1 cellular context compared by ENCODE assay signal in genomic region chr1:110003747-110004428, GRCh38.
TF ChIP-seq lines count a peak whose summit lies in the region.

No MANE protein-coding gene starts in this region.

TF ChIP-seq in HepG2, 621 proteins besides CTCF, POLR2A, EP300 and RAD21 (continued from another document and continues in another):
- TF ChIP-seq MYNN (CRISPR knock-in tag; IDR thresholded peaks at IDR 0.05; ENCODE audit: low read depth) (no peak), ZNF772 (CRISPR knock-in tag; IDR thresholded peaks at IDR 0.05) (no peak), ZSCAN5A (CRISPR knock-in tag; IDR thresholded peaks at IDR 0.05; ENCODE audit: borderline replicate concordance) (no peak), ZNF629 (CRISPR knock-in tag; conservative IDR thresholded peaks at IDR 0.05) (no peak), CREB1 (IDR thresholded peaks at IDR 0.05) (no peak), CREB1 (CRISPR knock-in tag; IDR thresholded peaks at IDR 0.05) (0 out of 2 replicates have a peak, but pooled peaks have one; percentile 23), IKZF5 (CRISPR knock-in tag; IDR thresholded peaks at IDR 0.05) (no peak), ZFYVE20 (CRISPR knock-in tag; IDR thresholded peaks at IDR 0.05; ENCODE audit: borderline replicate concordance, low read depth) (no peak), ZNF737 (CRISPR knock-in tag; IDR thresholded peaks at IDR 0.05; ENCODE audit: borderline replicate concordance) (no peak), ZNF44 (CRISPR knock-in tag; IDR thresholded peaks at IDR 0.05) (no peak), ATF3 (CRISPR knock-in tag; IDR thresholded peaks at IDR 0.05) (peak; percentile 59; the same call in 1 of the 2 replicates), ZNF781 (CRISPR knock-in tag; IDR thresholded peaks at IDR 0.05; ENCODE audit: borderline replicate concordance, not compliant biosample characterization) (no peak), ZC3H13 (CRISPR knock-in tag; IDR thresholded peaks at IDR 0.05) (no peak), GATA4 (IDR thresholded peaks at IDR 0.05; ENCODE audit: borderline replicate concordance, low read depth) (no peak), ZMYM2 (CRISPR knock-in tag; IDR thresholded peaks at IDR 0.05) (no peak), CAMTA2 (CRISPR knock-in tag; IDR thresholded peaks at IDR 0.05; ENCODE audit: borderline replicate concordance) (no peak), ZNF766 (CRISPR knock-in tag; IDR thresholded peaks at IDR 0.05; ENCODE audit: borderline replicate concordance) (no peak), TP53 (CRISPR knock-in tag; conservative IDR thresholded peaks at IDR 0.05) (no peak), ZNF124 (CRISPR knock-in tag; IDR thresholded peaks at IDR 0.05) (no peak), ZNF547 (CRISPR knock-in tag; IDR thresholded peaks at IDR 0.05) (no peak), CSRNP2 (CRISPR knock-in tag; conservative IDR thresholded peaks at IDR 0.05; ENCODE audit: low read depth) (no peak), E2F1 (CRISPR knock-in tag; IDR thresholded peaks at IDR 0.05) (no peak), RELA (CRISPR knock-in tag; IDR thresholded peaks at IDR 0.05) (no peak), XBP1 (CRISPR knock-in tag; IDR thresholded peaks at IDR 0.05) (no peak), ZNF790 (CRISPR knock-in tag; IDR thresholded peaks at IDR 0.05; ENCODE audit: borderline replicate concordance) (no peak), ZNF251 (CRISPR knock-in tag; IDR thresholded peaks at IDR 0.05) (no peak), ZNF713 (CRISPR knock-in tag; IDR thresholded peaks at IDR 0.05) (no peak), ZNF362 (CRISPR knock-in tag; IDR thresholded peaks at IDR 0.05; ENCODE audit: borderline replicate concordance) (no peak), TOE1 (CRISPR knock-in tag; IDR thresholded peaks at IDR 0.05) (no peak), ZNF256 (CRISPR knock-in tag; conservative IDR thresholded peaks at IDR 0.05) (no peak), KLF13 (CRISPR knock-in tag; IDR thresholded peaks at IDR 0.05) (no peak), ETV6 (CRISPR knock-in tag; conservative IDR thresholded peaks at IDR 0.05) (no peak), MEF2D (CRISPR knock-in tag; IDR thresholded peaks at IDR 0.05) (no peak), ZNF224 (CRISPR knock-in tag; IDR thresholded peaks at IDR 0.05) (no peak), ELF4 (CRISPR knock-in tag; IDR thresholded peaks at IDR 0.05; ENCODE audit: borderline replicate concordance) (no peak), SOX6 (IDR thresholded peaks at IDR 0.05) (no peak), SOX6 (CRISPR knock-in tag; IDR thresholded peaks at IDR 0.05) (peak; percentile 40; the same call in 1 of the 2 replicates), HHEX (CRISPR knock-in tag; IDR thresholded peaks at IDR 0.05) (no peak), RFX1 (IDR thresholded peaks at IDR 0.05) (no peak), HMG20A (CRISPR knock-in tag; IDR thresholded peaks at IDR 0.05; ENCODE audit: borderline replicate concordance) (no peak), PHF5A (CRISPR knock-in tag; IDR thresholded peaks at IDR 0.05; ENCODE audit: low read depth, unreplicated experiment) (no peak), ZNF225 (CRISPR knock-in tag; IDR thresholded peaks at IDR 0.05) (no peak)
- TF ChIP-seq, protein P1, sequence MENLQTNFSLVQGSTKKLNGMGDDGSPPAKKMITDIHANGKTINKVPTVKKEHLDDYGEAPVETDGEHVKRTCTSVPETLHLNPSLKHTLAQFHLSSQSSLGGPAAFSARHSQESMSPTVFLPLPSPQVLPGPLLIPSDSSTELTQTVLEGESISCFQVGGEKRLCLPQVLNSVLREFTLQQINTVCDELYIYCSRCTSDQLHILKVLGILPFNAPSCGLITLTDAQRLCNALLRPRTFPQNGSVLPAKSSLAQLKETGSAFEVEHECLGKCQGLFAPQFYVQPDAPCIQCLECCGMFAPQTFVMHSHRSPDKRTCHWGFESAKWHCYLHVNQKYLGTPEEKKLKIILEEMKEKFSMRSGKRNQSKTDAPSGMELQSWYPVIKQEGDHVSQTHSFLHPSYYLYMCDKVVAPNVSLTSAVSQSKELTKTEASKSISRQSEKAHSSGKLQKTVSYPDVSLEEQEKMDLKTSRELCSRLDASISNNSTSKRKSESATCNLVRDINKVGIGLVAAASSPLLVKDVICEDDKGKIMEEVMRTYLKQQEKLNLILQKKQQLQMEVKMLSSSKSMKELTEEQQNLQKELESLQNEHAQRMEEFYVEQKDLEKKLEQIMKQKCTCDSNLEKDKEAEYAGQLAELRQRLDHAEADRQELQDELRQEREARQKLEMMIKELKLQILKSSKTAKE (CRISPR knock-in tag; IDR thresholded peaks at IDR 0.05; ENCODE audit: borderline replicate concordance) = no peak
- TF ChIP-seq, protein P2, sequence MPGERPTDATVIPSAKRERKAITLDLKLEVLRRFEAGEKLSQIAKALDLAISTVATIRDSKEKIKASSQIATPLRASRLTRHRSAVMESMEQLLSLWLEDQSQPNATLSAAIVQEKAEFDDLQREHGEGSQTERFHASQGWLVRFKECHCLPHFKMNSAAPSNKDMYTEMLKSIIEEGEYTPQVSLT (CRISPR knock-in tag; IDR thresholded peaks at IDR 0.05; ENCODE audit: borderline replicate concordance, low read depth) = no peak
- TF ChIP-seq, protein P3, sequence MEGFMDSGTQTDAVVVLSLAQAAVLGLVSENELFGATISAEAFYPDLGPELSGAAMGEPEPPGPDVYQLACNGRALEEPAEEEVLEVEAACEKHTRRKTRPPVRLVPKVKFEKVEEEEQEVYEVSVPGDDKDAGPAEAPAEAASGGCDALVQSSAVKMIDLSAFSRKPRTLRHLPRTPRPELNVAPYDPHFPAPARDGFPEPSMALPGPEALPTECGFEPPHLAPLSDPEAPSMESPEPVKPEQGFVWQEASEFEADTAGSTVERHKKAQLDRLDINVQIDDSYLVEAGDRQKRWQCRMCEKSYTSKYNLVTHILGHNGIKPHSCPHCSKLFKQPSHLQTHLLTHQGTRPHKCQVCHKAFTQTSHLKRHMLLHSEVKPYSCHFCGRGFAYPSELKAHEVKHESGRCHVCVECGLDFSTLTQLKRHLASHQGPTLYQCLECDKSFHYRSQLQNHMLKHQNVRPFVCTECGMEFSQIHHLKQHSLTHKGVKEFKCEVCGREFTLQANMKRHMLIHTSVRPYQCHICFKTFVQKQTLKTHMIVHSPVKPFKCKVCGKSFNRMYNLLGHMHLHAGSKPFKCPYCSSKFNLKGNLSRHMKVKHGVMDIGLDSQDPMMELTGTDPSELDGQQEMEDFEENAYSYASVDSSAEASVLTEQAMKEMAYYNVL (CRISPR knock-in tag; IDR thresholded peaks at IDR 0.05; ENCODE audit: borderline replicate concordance) = no peak
- TF ChIP-seq, protein P4, sequence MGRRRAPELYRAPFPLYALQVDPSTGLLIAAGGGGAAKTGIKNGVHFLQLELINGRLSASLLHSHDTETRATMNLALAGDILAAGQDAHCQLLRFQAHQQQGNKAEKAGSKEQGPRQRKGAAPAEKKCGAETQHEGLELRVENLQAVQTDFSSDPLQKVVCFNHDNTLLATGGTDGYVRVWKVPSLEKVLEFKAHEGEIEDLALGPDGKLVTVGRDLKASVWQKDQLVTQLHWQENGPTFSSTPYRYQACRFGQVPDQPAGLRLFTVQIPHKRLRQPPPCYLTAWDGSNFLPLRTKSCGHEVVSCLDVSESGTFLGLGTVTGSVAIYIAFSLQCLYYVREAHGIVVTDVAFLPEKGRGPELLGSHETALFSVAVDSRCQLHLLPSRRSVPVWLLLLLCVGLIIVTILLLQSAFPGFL (CRISPR knock-in tag; IDR thresholded peaks at IDR 0.05) = no peak
- TF ChIP-seq, protein P5, sequence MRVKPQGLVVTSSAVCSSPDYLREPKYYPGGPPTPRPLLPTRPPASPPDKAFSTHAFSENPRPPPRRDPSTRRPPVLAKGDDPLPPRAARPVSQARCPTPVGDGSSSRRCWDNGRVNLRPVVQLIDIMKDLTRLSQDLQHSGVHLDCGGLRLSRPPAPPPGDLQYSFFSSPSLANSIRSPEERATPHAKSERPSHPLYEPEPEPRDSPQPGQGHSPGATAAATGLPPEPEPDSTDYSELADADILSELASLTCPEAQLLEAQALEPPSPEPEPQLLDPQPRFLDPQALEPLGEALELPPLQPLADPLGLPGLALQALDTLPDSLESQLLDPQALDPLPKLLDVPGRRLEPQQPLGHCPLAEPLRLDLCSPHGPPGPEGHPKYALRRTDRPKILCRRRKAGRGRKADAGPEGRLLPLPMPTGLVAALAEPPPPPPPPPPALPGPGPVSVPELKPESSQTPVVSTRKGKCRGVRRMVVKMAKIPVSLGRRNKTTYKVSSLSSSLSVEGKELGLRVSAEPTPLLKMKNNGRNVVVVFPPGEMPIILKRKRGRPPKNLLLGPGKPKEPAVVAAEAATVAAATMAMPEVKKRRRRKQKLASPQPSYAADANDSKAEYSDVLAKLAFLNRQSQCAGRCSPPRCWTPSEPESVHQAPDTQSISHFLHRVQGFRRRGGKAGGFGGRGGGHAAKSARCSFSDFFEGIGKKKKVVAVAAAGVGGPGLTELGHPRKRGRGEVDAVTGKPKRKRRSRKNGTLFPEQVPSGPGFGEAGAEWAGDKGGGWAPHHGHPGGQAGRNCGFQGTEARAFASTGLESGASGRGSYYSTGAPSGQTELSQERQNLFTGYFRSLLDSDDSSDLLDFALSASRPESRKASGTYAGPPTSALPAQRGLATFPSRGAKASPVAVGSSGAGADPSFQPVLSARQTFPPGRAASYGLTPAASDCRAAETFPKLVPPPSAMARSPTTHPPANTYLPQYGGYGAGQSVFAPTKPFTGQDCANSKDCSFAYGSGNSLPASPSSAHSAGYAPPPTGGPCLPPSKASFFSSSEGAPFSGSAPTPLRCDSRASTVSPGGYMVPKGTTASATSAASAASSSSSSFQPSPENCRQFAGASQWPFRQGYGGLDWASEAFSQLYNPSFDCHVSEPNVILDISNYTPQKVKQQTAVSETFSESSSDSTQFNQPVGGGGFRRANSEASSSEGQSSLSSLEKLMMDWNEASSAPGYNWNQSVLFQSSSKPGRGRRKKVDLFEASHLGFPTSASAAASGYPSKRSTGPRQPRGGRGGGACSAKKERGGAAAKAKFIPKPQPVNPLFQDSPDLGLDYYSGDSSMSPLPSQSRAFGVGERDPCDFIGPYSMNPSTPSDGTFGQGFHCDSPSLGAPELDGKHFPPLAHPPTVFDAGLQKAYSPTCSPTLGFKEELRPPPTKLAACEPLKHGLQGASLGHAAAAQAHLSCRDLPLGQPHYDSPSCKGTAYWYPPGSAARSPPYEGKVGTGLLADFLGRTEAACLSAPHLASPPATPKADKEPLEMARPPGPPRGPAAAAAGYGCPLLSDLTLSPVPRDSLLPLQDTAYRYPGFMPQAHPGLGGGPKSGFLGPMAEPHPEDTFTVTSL (CRISPR knock-in tag; IDR thresholded peaks at IDR 0.05; ENCODE audit: borderline replicate concordance) = no peak
- TF ChIP-seq, protein P6, sequence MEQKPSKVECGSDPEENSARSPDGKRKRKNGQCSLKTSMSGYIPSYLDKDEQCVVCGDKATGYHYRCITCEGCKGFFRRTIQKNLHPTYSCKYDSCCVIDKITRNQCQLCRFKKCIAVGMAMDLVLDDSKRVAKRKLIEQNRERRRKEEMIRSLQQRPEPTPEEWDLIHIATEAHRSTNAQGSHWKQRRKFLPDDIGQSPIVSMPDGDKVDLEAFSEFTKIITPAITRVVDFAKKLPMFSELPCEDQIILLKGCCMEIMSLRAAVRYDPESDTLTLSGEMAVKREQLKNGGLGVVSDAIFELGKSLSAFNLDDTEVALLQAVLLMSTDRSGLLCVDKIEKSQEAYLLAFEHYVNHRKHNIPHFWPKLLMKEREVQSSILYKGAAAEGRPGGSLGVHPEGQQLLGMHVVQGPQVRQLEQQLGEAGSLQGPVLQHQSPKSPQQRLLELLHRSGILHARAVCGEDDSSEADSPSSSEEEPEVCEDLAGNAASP (CRISPR knock-in tag; IDR thresholded peaks at IDR 0.05; ENCODE audit: borderline replicate concordance) = no peak
